ENCODE assay signal across 12 cellular contexts in genomic region chr2:221372156-221372870, GRCh38.
DNase-seq lines count a peak whose midpoint lies in the region; ATAC-seq and TF ChIP-seq lines count a peak whose summit lies in the region.
"Had no signal": no experiment of that assay in that cellular context is flagged by ENCODE, and none has a peak within 500 bp of the region (broad histone marks: within the 10 kb centered on the region; RNA-seq: fewer than 3 reads in every experiment).

No MANE protein-coding gene starts in this region.

- H3K27ac Mint-ChIP-seq in glutamatergic neuron (ENCODE audit: unreplicated experiment) = peak overlapping the region; percentile 15
- H3K27ac Mint-ChIP-seq: activated CD4-positive, alpha-beta memory T cell treated with anti-CD3 and anti-CD28 coated beads, Interleukin-2, amount 10 ng/mL, durations not matched to agents 7 days and 5 days had no signal

- H3K9me3 Mint-ChIP-seq in glutamatergic neuron (ENCODE audit: unreplicated experiment) = peaks cover 3% of the 10 kb centered on the region
- H3K9me3 Mint-ChIP-seq: activated CD4-positive, alpha-beta memory T cell treated with anti-CD3 and anti-CD28 coated beads, Interleukin-2, amount 10 ng/mL, durations not matched to agents 7 days and 5 days had no signal

- peaks cover 7% of the 10 kb centered on the region for H3K27me3 Mint-ChIP-seq in glutamatergic neuron (ENCODE audit: unreplicated experiment)

- DNase-seq in HAP-1 (ENCODE audit: low spot score in 2 of 2) = peak; percentile 31 to 53
- DNase-seq in SK-N-DZ (ENCODE audit: low spot score) = peak; percentile 17
- peak; percentile 30 for DNase-seq in glutamatergic neuron
- peak; percentile 16 for DNase-seq in retina
- DNase-seq in foreskin melanocyte = no peak
- no peak for DNase-seq in heart right ventricle
- DNase-seq: activated CD4-positive, alpha-beta memory T cell treated with anti-CD3 and anti-CD28 coated beads, Interleukin-2, amount 10 ng/mL, durations not matched to agents 7 days and 5 days; activated effector memory CD4-positive, alpha-beta T cell treated with anti-CD3 and anti-CD28 coated beads, Interleukin-2, amount 50 U/mL, for 16 hours; esophagus squamous epithelium; NCI-H2081; Peyer's patch had no signal

- H3K4me1 ChIP-seq in HAP-1 = peaks cover 3% of the 10 kb centered on the region; the same call in 1 of the 2 replicates
- H3K4me1 ChIP-seq in heart right ventricle = peaks cover 0 to 9% (median 0%) of the 10 kb centered on the region in 9 donors
- H3K4me1 ChIP-seq: esophagus squamous epithelium, Peyer's patch had no signal

- no peaks in the 10 kb centered on the region for H3K36me3 Mint-ChIP-seq in glutamatergic neuron (ENCODE audit: unreplicated experiment)

- H3K4me3 Mint-ChIP-seq in glutamatergic neuron (ENCODE audit: unreplicated experiment) = peak overlapping the region; percentile 65
- H3K4me3 Mint-ChIP-seq: activated CD4-positive, alpha-beta memory T cell treated with anti-CD3 and anti-CD28 coated beads, Interleukin-2, amount 10 ng/mL, durations not matched to agents 7 days and 5 days had no signal

- H3K4me1 Mint-ChIP-seq in glutamatergic neuron (ENCODE audit: low read depth, unreplicated experiment) = peaks cover 14% of the 10 kb centered on the region
- H3K4me1 Mint-ChIP-seq: activated CD4-positive, alpha-beta memory T cell treated with anti-CD3 and anti-CD28 coated beads, Interleukin-2, amount 10 ng/mL, durations not matched to agents 7 days and 5 days had no signal

- H3K9me3 ChIP-seq in HAP-1 (no peaks in the 10 kb centered on the region), heart right ventricle (peaks cover 0 to 4% (median 0%) of the 10 kb centered on the region in 11 donors)
- H3K9me3 ChIP-seq: esophagus squamous epithelium, Peyer's patch had no signal

- intact Hi-C loops in heart right ventricle (cut with DNase I) = no loop called here

- H3K36me3 ChIP-seq in HAP-1 (replicated peaks) (no peaks in the 10 kb centered on the region), heart right ventricle (no peaks in the 10 kb centered on the region)
- H3K36me3 ChIP-seq: esophagus squamous epithelium, Peyer's patch had no signal

- WGBS in heart right ventricle, 2 donors = 61 to 66% methylated on average over 8 of the region's 8 CpGs

- peak overlapping the region; percentile 4; the same call in 1 of the 2 replicates for H3K4me3 ChIP-seq in HAP-1
- no peak overlapping the region for H3K4me3 ChIP-seq in heart right ventricle
- H3K4me3 ChIP-seq: esophagus squamous epithelium, Peyer's patch had no signal

- ATAC-seq in HG02885 (IDR thresholded peaks at IDR 0.05; ENCODE audit: poor library complexity, unreplicated experiment) (no peak), heart right ventricle (no peak)

- in situ Hi-C loops in HAP-1 (cut with MboI; ENCODE audit: low sequenced_read_pairs) = no loop called here

- TF ChIP-seq CTCF in glutamatergic neuron (IDR thresholded peaks at IDR 0.05; ENCODE audit: partially characterized antibody, unreplicated experiment) (no peak), heart right ventricle (IDR thresholded peaks at IDR 0.05) (no peak)

- no peak overlapping the region for H3K27ac ChIP-seq in heart right ventricle
- H3K27ac ChIP-seq: esophagus squamous epithelium, Peyer's patch had no signal

- peaks cover 2% of the 10 kb centered on the region; the same call in 1 of the 2 replicates for H3K27me3 ChIP-seq in HAP-1 (ENCODE audit: low read depth)
- H3K27me3 ChIP-seq in heart right ventricle = peaks cover 0 to 6% (median 0%) of the 10 kb centered on the region in 7 donors
- H3K27me3 ChIP-seq: Peyer's patch had no signal

Comparison
In these comparisons a context has a peak if more than half of its experiments do, and no peak if none do; other contexts are left out.
1. DNase-seq: peak in HAP-1 (2 of 2), SK-N-DZ (single experiment), glutamatergic neuron (single experiment) and retina (single experiment); none in foreskin melanocyte (single experiment) and heart right ventricle (0 of 2).